Comparison of ENCODE assay signal across 8 cellular contexts in the genomic region with DNA sequence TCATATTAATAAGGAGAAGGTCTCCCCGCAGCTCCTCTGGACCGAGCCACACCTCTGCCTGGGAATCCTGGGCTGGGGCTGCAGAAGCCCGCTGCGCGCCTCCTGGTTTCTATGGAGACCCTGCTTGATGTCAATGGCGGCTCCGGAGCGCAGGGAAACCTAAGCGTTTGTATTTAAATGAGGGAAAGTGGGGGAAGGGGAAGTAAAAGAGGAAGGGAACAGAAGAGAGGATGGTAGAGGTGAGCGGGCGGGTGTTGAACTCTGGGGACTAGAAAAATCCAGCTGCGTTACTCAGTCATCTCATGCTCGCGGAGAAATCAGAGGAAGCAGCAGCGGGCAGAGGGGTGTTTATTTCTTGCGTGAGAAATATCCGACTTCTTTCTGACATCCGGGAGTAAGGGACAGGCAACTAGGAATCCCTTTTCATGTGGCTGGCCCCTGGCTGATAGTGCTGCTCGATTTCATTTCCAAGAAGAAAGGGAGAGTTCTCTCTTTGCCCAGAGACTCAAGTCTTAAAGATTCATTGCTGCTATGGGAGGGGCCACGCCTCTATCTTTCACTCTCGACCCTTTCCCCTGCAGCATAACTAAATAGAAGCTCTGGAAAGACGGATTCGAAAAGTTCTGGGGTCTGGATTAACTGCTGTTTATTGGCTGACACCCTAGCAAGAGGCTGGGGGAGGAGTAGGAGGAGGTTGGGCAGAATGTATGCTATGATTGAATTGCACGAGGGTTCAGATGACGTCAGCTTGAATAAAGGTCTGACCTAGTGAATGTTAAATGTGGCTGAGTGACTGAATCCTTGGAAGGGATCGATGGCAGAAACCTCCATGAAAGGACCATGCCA.
DNase-seq lines count a peak whose midpoint lies in the region; ATAC-seq, FAIRE-seq and TF ChIP-seq lines count a peak whose summit lies in the region.

No MANE protein-coding gene starts in this region.

- CTCF ChIA-PET in Panc1 (lab: Charles Lee): no interaction called here

- H3K36me3 ChIP-seq in Panc1 (ENCODE audit: control insufficient read depth, insufficient read depth, low read length) (no peaks in the 10 kb centered on the region), keratinocyte (ENCODE audit: control insufficient read depth in 2 of 2, extremely low read depth in 1 of 2, insufficient read depth in 2 of 2, low read length in 2 of 2) (no peaks in the 10 kb centered on the region)

- H3K4me1 ChIP-seq in Panc1 (ENCODE audit: control insufficient read depth, insufficient read depth, low read length): no peaks in the 10 kb centered on the region
- peaks cover 3% of the 10 kb centered on the region for H3K4me1 ChIP-seq in keratinocyte (ENCODE audit: control insufficient read depth, extremely low read depth, insufficient read depth, low read length)

- no TSS peak for BruUV-seq in Panc1 (replicated peaks; lab: Mats Ljungman, UMichigan)

- H3K27ac ChIP-seq in Panc1 (ENCODE audit: low read length) (no peak overlapping the region), caudate nucleus (ENCODE audit: low read depth, low read length) (no peak overlapping the region), keratinocyte (ENCODE audit: control insufficient read depth, insufficient read depth, low read length) (no peak overlapping the region)

- H3K9ac ChIP-seq in keratinocyte (ENCODE audit: control insufficient read depth, extremely low read depth, insufficient read depth, low read length): peak overlapping the region; percentile 51

- intact Hi-C loops in Panc1 (cut with micrococcal nuclease; ENCODE audit: unreplicated experiment): no loop called here

- TF ChIP-seq CTCF in Panc1 (IDR thresholded peaks at IDR 0.05) (no peak), keratinocyte (optimal IDR thresholded peaks at IDR 0.05 in 1 of 3, IDR thresholded peaks at IDR 0.05 in 1 of 3, conservative IDR thresholded peaks at IDR 0.05 in 1 of 3; ENCODE audit: extremely low read depth in 1 of 3, insufficient read depth in 2 of 3, low read length in 3 of 3) (no peak)

- no peaks in the 10 kb centered on the region for H4K20me1 ChIP-seq in keratinocyte (ENCODE audit: control insufficient read depth, extremely low read depth, insufficient read depth, low read length)

- dilution Hi-C loops in keratinocyte (cut with MboI; ENCODE audit: extremely low pct_ligation_motif_present, low sequenced_read_pairs): no loop called here

- peak; percentile 62 for ATAC-seq in HG03354 (IDR thresholded peaks at IDR 0.05; ENCODE audit: poor library complexity, severe bottlenecking, unreplicated experiment)
- ATAC-seq in Panc1: peak; percentile 53; the same call in 1 of the 2 replicates

- H3K9me1 ChIP-seq in keratinocyte (ENCODE audit: control insufficient read depth, extremely low read depth, insufficient read depth, low read length): no peaks in the 10 kb centered on the region

- H3K4me2 ChIP-seq in keratinocyte (ENCODE audit: control insufficient read depth, extremely low read depth, insufficient read depth, low read depth, low read length): peak overlapping the region; percentile 88

- H3K4me3 ChIP-seq in Panc1 (ENCODE audit: low read depth in 2 of 2, low read length in 2 of 2): peak overlapping the region; percentile 35 to 50
- peak overlapping the region; percentile 20 to 65 (median 62) for H3K4me3 ChIP-seq in keratinocyte (ENCODE audit: control insufficient read depth in 2 of 3, extremely low read depth in 1 of 3, insufficient read depth in 2 of 3, low read depth in 1 of 3, low read length in 3 of 3)

- no peak for FAIRE-seq in keratinocyte (lab: Jason Lieb, UNC)

- in situ Hi-C loops in Panc1 (cut with HindIII; ENCODE audit: low pct_unique_long_range_greater_than_20kb, low sequenced_read_pairs): no loop called here

- H3K27me3 ChIP-seq in Panc1 (ENCODE audit: control insufficient read depth, insufficient read depth, low read length): peaks cover 8% of the 10 kb centered on the region
- H3K27me3 ChIP-seq in keratinocyte (ENCODE audit: control insufficient read depth, extremely low read depth, insufficient read depth, low read length): peaks cover 7% of the 10 kb centered on the region

- H2AFZ ChIP-seq in keratinocyte (ENCODE audit: control insufficient read depth, low read length): peak overlapping the region; percentile 78

- H3K9me3 ChIP-seq in Panc1 (ENCODE audit: control insufficient read depth, insufficient read depth, low read depth, low read length) (no peaks in the 10 kb centered on the region), keratinocyte (ENCODE audit: control insufficient read depth, low read depth, low read length) (no peaks in the 10 kb centered on the region)

- DNase-seq in DMS153 (lab: John Stamatoyannopoulos, UW) (peak; percentile 67), Panc1 (ENCODE audit: low read depth, low spot score) (no peak), caudate nucleus (lab: John Stamatoyannopoulos, UW) (peak in 40 of 61 donors; percentile 3 to 64 (median 30)), keratinocyte (ENCODE audit: low read depth, low spot score) (no peak), ureter (ENCODE audit: low spot score) (no peak)
- peak; percentile 4 for DNase-seq in stimulated activated CD4-positive, alpha-beta T cell treated with anti-CD3 and anti-CD28 coated beads, Interleukin-4, amount 100 ng/mL, for 1 hour
- no peak for DNase-seq in NK-92 treated with Interleukin-12 subunit alpha and Interleukin-12 subunit beta, amount 100 ng/mL, for 24 hours (lab: John Stamatoyannopoulos, UW)

- no peaks in the 10 kb centered on the region for H3K79me2 ChIP-seq in keratinocyte (ENCODE audit: control insufficient read depth, insufficient read depth, low read length)

- POLR2A ChIA-PET in Panc1 (lab: Charles Lee): no interaction called here

Comparison
In these comparisons a context has a peak if more than half of its experiments do, and no peak if none do; other contexts are left out.
1. DNase-seq: peak in DMS153 (single experiment), caudate nucleus (40 of 61) and stimulated activated CD4-positive, alpha-beta T cell treated with anti-CD3 and anti-CD28 coated beads, Interleukin-4, amount 100 ng/mL, for 1 hour (single experiment); none in Panc1 (single experiment), keratinocyte (single experiment), ureter (single experiment) and NK-92 treated with Interleukin-12 subunit alpha and Interleukin-12 subunit beta, amount 100 ng/mL, for 24 hours (single experiment).